ENCODE assay signal across 17 cellular contexts in the genomic region with DNA sequence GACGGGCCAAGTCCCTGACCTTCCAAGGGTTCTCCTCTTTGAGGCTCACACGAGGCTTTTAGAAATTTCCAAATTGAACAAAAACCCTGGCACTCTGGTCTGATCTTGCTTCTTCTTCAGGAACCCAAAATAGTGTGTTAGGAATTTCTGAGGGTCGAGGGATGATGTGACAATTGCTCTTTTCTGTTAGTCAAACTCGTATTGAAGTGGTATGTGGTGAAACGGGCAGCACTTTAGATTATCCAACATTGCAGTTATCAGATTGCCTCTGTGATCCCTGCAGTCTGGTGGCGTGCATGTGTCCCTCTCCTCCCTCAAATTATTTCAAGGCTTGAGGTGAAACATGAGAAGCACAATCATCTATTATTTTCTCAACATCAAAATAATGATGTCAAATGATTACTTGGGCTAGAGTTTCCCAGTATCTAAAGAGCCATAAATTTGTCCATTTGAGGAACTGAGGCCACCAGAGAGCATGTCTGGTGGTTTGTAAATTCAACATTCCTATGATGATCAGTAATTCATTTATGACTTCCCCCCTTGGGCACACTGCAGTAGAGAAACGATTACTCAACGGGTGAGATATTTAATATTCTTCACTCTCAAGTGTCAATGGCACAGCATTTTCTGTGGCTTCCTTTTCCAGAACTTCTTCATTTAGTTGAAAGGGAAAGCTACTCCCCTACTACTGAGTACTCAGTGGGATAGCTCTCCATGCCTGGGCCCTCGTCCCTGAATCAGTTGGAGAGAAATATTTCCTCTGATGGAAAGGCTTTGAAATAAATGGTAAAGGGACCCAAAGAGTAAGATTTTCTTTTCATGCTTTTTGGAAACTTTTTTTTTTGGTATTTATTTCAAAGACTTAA.
"Had no signal": no experiment of that assay in that cellular context is flagged by ENCODE, and none has a peak within 500 bp of the region (broad histone marks: within the 10 kb centered on the region; RNA-seq: fewer than 3 reads in every experiment).

No MANE protein-coding gene starts in this region.

- H3K4me3 Mint-ChIP-seq: activated B cell treated with CpG ODN at 0.5 μM for 24 hours; activated CD8-positive, alpha-beta T cell treated with anti-CD3 and anti-CD28 coated beads for 36 hours; activated naive CD4-positive, alpha-beta T cell treated with anti-CD3 and anti-CD28 coated beads for 36 hours; activated T-cell treated with anti-CD3 and anti-CD28 coated beads, Interleukin-2, amount 50 U/mL, for 24 hours; naive thymus-derived CD4-positive, alpha-beta T cell; stimulated activated naive B cell treated with anti-CD40 and anti-IgM and Interleukin-4, amounts not matched to agents 10 μg/mL and 1 μg/mL and 100 μg/mL, for 72 hours; T-cell had no signal

- H3K27ac ChIP-seq: coronary artery, left ventricle myocardium inferior, neutrophil, parathyroid adenoma, upper lobe of right lung had no signal

- H3K36me3 Mint-ChIP-seq: naive thymus-derived CD4-positive, alpha-beta T cell; stimulated activated naive B cell treated with anti-CD40 and anti-IgM and Interleukin-4, amounts not matched to agents 10 μg/mL and 1 μg/mL and 100 μg/mL, for 72 hours; T-cell had no signal

- H3K4me1 Mint-ChIP-seq: activated B cell treated with CpG ODN at 0.5 μM for 24 hours; naive thymus-derived CD4-positive, alpha-beta T cell; stimulated activated naive B cell treated with anti-CD40 and anti-IgM and Interleukin-4, amounts not matched to agents 10 μg/mL and 1 μg/mL and 100 μg/mL, for 72 hours; T-cell had no signal

- H3K9me3 Mint-ChIP-seq: activated B cell treated with CpG ODN at 0.5 μM for 24 hours; activated CD8-positive, alpha-beta T cell treated with anti-CD3 and anti-CD28 coated beads for 36 hours; activated naive CD4-positive, alpha-beta T cell treated with anti-CD3 and anti-CD28 coated beads for 36 hours; activated T-cell treated with anti-CD3 and anti-CD28 coated beads, Interleukin-2, amount 50 U/mL, for 24 hours; stimulated activated naive B cell treated with anti-CD40 and anti-IgM and Interleukin-4, amounts not matched to agents 10 μg/mL and 1 μg/mL and 100 μg/mL, for 72 hours; T-cell had no signal

- H3K4me1 ChIP-seq: left ventricle myocardium inferior, parathyroid adenoma, upper lobe of right lung had no signal

- H3K27me3 ChIP-seq: neutrophil, spleen, upper lobe of right lung had no signal

- H3K9me3 ChIP-seq: left ventricle myocardium inferior, neutrophil, spleen, upper lobe of right lung had no signal

- H2AFZ ChIP-seq: parathyroid adenoma had no signal

- DNase-seq: activated B cell treated with CpG ODN at 0.5 μM for 24 hours; activated CD4-positive, alpha-beta T cell treated with anti-CD3 and anti-CD28 coated beads for 48 hours; activated CD8-positive, alpha-beta T cell treated with anti-CD3 and anti-CD28 coated beads for 36 hours; activated naive CD4-positive, alpha-beta T cell treated with anti-CD3 and anti-CD28 coated beads for 36 hours; activated T-cell treated with anti-CD3 and anti-CD28 coated beads, Interleukin-2, amount 50 U/mL, for 24 hours; anterior cingulate cortex; erythroblast; foreskin melanocyte; left ventricle myocardium inferior; naive thymus-derived CD4-positive, alpha-beta T cell; spleen; stimulated activated naive B cell treated with anti-CD40 and anti-IgM and Interleukin-4, amounts not matched to agents 10 μg/mL and 1 μg/mL and 100 μg/mL, for 72 hours; T-cell; upper lobe of right lung had no signal

- H3K36me3 ChIP-seq: left ventricle myocardium inferior, neutrophil, spleen, upper lobe of right lung had no signal

- H3K9ac ChIP-seq: parathyroid adenoma had no signal

- H3K4me3 ChIP-seq: coronary artery, left ventricle myocardium inferior, spleen, upper lobe of right lung had no signal

- H3K27ac Mint-ChIP-seq: activated B cell treated with CpG ODN at 0.5 μM for 24 hours; activated CD8-positive, alpha-beta T cell treated with anti-CD3 and anti-CD28 coated beads for 36 hours; activated naive CD4-positive, alpha-beta T cell treated with anti-CD3 and anti-CD28 coated beads for 36 hours; activated T-cell treated with anti-CD3 and anti-CD28 coated beads, Interleukin-2, amount 50 U/mL, for 24 hours; naive thymus-derived CD4-positive, alpha-beta T cell; stimulated activated naive B cell treated with anti-CD40 and anti-IgM and Interleukin-4, amounts not matched to agents 10 μg/mL and 1 μg/mL and 100 μg/mL, for 72 hours; T-cell had no signal

- H3K79me2 ChIP-seq: parathyroid adenoma had no signal
